Comparison of ENCODE assay signal across 1 cellular context in genomic region chr6:143868808-143869207, GRCh38. TPM values are rescaled to one million over a fixed set of nuclear protein-coding genes. Genes with fewer than 3 reads are reported as not detected.
"Had no signal": no experiment of that assay in that cellular context is flagged by ENCODE, and none has a peak within 500 bp of the region (broad histone marks: within the 10 kb centered on the region; RNA-seq: fewer than 3 reads in every experiment).

No MANE protein-coding gene starts in this region.

RNA-seq across cellular contexts. Expression of gene ZC2HC1B, which starts 4.5 kb away (rescaled TPM):
- total RNA-seq: G401 had no signal
